ENCODE assay signal across 1 cellular context in the genomic region with DNA sequence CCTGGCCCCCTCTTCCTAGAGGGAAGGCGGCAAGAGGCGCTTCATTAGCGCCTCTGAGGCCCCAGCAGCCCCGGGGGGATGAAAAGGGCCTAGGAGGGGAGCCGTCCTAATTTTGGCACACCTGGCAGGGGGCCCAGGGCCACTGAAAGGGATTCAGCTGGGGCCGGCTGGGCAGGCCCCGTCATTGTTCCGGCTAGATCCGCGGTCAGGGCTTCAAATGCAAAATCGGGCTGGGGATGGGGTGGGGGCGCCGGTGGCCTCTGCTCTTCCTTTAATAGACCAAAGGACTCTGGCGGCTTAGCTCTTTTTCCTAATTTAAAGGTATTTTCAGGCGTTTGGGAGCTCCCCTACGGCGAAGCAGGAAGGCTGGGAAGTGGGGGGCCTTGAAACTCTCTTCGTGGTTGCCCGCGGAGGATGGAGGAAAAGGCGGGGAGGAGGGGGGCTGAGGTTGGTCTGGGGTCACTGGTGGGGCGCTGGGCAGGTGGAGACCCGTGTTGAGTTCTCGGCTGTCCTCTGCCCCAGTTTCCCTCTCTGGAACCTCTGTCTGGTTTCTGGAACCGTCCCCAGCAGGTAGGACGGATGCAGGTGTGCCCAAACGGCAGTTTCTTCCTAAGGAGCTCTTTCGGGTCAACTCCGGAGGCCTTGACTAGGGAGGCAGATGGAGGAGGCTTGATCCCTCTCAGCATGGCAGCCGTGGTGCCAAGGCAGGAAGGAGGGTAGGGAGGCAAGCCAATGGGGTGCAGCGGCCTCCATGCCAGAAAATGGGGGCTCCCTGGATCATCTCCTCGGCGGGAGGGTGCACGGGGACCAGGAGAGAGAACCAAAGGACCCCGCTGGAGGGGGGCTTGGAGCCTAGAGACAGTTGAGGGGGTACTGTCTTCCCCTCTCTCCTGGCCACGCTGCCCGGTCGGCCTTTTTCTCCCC.
A peak's percentile ranks its signal among the peaks of the same experiment; 100 is the strongest.
TF ChIP-seq lines count a peak whose summit lies in the region.

No MANE protein-coding gene starts in this region.

TF ChIP-seq in HCT116, 20 proteins besides CTCF, POLR2A, EP300 and RAD21:
- TF ChIP-seq TCF7L2 (IDR thresholded peaks at IDR 0.05; ENCODE audit: borderline replicate concordance, extremely low read depth, insufficient read depth, insufficient read length) = peak; percentile 64
